Comparison of ENCODE assay signal across 1 cellular context in genomic region chr17:492015-492399, GRCh38.
TF ChIP-seq lines count a peak whose summit lies in the region.

No MANE protein-coding gene starts in this region.

TF ChIP-seq in GM23338, 12 proteins besides CTCF, POLR2A, EP300 and RAD21:
- TF ChIP-seq REST (IDR thresholded peaks at IDR 0.05; ENCODE audit: unreplicated experiment) (no peak), POLR2AphosphoS5 (IDR thresholded peaks at IDR 0.05; ENCODE audit: low read depth) (no peak), NANOG (IDR thresholded peaks at IDR 0.05; ENCODE audit: borderline replicate concordance) (no peak), ZNF114 (CRISPR knock-in tag; IDR thresholded peaks at IDR 0.05) (no peak), CREB1 (CRISPR knock-in tag; IDR thresholded peaks at IDR 0.05; ENCODE audit: low read depth) (no peak), EZH2phosphoT487 (IDR thresholded peaks at IDR 0.05; ENCODE audit: unreplicated experiment) (no peak)
